Comparison of ENCODE assay signal across 1 cellular context in the genomic region with DNA sequence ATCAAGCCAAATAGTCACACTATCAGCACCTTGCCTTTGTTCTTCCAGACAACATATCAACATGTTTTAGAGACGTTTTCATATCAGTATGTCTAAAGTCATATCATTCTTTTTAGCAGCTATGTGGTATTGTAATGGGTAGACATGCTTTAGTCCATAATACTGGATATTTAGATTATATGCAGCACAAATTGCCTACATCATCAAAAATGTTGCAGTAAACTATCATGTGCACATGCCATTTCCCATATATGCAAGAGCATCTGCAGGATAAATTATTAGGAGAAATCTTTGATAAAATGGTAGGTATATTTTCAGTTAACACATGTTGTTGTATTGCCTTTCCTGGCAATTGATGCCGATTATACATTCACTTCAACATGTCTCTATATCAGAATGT.
TF ChIP-seq lines count a peak whose summit lies in the region.

No MANE protein-coding gene starts in this region.

TF ChIP-seq in K562, 482 proteins besides CTCF, POLR2A, EP300 and RAD21 (continued from another document):
- TF ChIP-seq, protein P1, sequence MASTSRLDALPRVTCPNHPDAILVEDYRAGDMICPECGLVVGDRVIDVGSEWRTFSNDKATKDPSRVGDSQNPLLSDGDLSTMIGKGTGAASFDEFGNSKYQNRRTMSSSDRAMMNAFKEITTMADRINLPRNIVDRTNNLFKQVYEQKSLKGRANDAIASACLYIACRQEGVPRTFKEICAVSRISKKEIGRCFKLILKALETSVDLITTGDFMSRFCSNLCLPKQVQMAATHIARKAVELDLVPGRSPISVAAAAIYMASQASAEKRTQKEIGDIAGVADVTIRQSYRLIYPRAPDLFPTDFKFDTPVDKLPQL (IDR thresholded peaks at IDR 0.05; ENCODE audit: extremely low read depth, insufficient read length): no peak
- TF ChIP-seq SLC30A9 (CRISPR knock-in tag; IDR thresholded peaks at IDR 0.05) (no peak), ZNF12 (CRISPR knock-in tag; IDR thresholded peaks at IDR 0.05) (no peak), ZNF143 (CRISPR knock-in tag; IDR thresholded peaks at IDR 0.05) (no peak), TCF7L2 (IDR thresholded peaks at IDR 0.05; ENCODE audit: low read depth, low read length) (no peak), TARDBP (IDR thresholded peaks at IDR 0.05) (no peak), PML (IDR thresholded peaks at IDR 0.05; ENCODE audit: low read length) (no peak), MAFG (tag; conservative IDR thresholded peaks at IDR 0.05) (0 out of 2 replicates have a peak, but pooled peaks have one; percentile 12), ZFP1 (CRISPR knock-in tag; IDR thresholded peaks at IDR 0.05) (no peak), TCF7 (IDR thresholded peaks at IDR 0.05; ENCODE audit: borderline replicate concordance) (no peak), ZSCAN32 (CRISPR knock-in tag; IDR thresholded peaks at IDR 0.05) (no peak), KDM2B (CRISPR knock-in tag; IDR thresholded peaks at IDR 0.05) (no peak), MAFF (IDR thresholded peaks at IDR 0.05; ENCODE audit: low read length) (peak; percentile 32; the same call in 1 of the 2 replicates), ZNF316 (IDR thresholded peaks at IDR 0.05) (peak; percentile 30; the same call in 1 of the 2 replicates)
- TF ChIP-seq, protein P2, sequence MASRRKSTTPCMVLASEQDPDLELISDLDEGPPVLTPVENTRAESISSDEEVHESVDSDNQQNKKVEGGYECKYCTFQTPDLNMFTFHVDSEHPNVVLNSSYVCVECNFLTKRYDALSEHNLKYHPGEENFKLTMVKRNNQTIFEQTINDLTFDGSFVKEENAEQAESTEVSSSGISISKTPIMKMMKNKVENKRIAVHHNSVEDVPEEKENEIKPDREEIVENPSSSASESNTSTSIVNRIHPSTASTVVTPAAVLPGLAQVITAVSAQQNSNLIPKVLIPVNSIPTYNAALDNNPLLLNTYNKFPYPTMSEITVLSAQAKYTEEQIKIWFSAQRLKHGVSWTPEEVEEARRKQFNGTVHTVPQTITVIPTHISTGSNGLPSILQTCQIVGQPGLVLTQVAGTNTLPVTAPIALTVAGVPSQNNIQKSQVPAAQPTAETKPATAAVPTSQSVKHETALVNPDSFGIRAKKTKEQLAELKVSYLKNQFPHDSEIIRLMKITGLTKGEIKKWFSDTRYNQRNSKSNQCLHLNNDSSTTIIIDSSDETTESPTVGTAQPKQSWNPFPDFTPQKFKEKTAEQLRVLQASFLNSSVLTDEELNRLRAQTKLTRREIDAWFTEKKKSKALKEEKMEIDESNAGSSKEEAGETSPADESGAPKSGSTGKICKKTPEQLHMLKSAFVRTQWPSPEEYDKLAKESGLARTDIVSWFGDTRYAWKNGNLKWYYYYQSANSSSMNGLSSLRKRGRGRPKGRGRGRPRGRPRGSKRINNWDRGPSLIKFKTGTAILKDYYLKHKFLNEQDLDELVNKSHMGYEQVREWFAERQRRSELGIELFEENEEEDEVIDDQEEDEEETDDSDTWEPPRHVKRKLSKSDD (conservative IDR thresholded peaks at IDR 0.05; ENCODE audit: low read length): no peak
- TF ChIP-seq, protein P3, sequence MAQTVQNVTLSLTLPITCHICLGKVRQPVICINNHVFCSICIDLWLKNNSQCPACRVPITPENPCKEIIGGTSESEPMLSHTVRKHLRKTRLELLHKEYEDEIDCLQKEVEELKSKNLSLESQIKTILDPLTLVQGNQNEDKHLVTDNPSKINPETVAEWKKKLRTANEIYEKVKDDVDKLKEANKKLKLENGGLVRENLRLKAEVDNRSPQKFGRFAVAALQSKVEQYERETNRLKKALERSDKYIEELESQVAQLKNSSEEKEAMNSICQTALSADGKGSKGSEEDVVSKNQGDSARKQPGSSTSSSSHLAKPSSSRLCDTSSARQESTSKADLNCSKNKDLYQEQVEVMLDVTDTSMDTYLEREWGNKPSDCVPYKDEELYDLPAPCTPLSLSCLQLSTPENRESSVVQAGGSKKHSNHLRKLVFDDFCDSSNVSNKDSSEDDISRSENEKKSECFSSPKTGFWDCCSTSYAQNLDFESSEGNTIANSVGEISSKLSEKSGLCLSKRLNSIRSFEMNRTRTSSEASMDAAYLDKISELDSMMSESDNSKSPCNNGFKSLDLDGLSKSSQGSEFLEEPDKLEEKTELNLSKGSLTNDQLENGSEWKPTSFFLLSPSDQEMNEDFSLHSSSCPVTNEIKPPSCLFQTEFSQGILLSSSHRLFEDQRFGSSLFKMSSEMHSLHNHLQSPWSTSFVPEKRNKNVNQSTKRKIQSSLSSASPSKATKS (CRISPR knock-in tag; IDR thresholded peaks at IDR 0.05): no peak
